In the genomic region with DNA sequence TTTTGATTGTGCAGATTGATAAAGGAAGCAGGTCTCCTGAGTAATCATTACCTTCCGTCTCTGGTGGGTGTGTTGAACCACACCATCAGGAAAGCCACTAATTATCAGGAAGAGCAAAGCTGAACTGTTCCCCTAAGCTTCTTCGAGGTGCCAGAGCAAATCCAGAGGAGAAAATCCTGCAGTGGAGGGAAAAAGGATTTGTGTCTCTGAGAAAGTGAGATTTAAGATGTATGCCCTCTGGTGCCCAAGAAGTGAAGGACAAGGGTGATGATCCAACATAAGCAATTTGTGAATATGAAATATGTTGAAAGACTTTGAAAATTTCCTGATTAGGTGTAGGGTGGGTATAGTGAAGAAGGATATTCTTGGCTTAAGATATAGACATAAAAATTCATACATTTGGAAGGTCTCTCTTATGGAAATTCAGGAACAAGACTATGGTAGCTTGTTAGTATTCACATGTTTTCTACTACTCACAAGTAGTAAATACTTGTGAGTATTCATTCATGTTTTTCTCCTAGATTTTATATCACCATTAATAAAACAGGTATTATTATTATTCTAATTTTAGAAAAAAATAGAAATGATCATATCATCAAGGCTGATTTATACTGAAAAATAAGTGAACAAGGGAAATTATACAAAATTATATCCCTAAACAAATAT, we compare ENCODE assay signal across 9 cellular contexts. TPM values are rescaled to one million over a fixed set of nuclear protein-coding genes. Genes with fewer than 3 reads are reported as not detected.
A peak's percentile ranks its signal among the peaks of the same experiment; 100 is the strongest.
DNase-seq lines count a peak whose midpoint lies in the region; ATAC-seq and TF ChIP-seq lines count a peak whose summit lies in the region.
"Had no signal": no experiment of that assay in that cellular context is flagged by ENCODE, and none has a peak within 500 bp of the region (broad histone marks: within the 10 kb centered on the region; RNA-seq: fewer than 3 reads in every experiment).

No MANE protein-coding gene starts in this region.

- DNase-seq in NCI-H1092 treated with DMSO at 0.1 percent for 48 hours (lab: John Stamatoyannopoulos, UW) (peak; percentile 60), NCI-H1092 (lab: John Stamatoyannopoulos, UW) (no peak), NCI-H526 (lab: John Stamatoyannopoulos, UW) (peak; percentile 47 to 80), ascending aorta (ENCODE audit: low spot score in 2 of 2) (peak in 1 of 2 donors; percentile 83), left ventricle myocardium superior (no peak), retina (peak; percentile 56)
- no peak for DNase-seq in T-helper 2 cell treated with Interferon-gamma antibody and Interleukin-4, amounts not matched to agents 5 μg/mL and 100 μg/mL, for 36 hours (ENCODE audit: low spot score)

- H3K27me3 ChIP-seq in ascending aorta = no peaks in the 10 kb centered on the region
- H3K27me3 ChIP-seq: BLaER1 had no signal

- H3K27me3 Mint-ChIP-seq in T-helper 2 cell treated with Interferon-gamma antibody and Interleukin-4, amounts not matched to agents 5 μg/mL and 100 μg/mL, for 36 hours (ENCODE audit: low read depth) = peaks cover under 1% of the 10 kb centered on the region

- peaks cover 0 to 19% of the 10 kb centered on the region in 2 donors for H3K9me3 ChIP-seq in ascending aorta

- TF ChIP-seq CTCF in ascending aorta (IDR thresholded peaks at IDR 0.05) = peak; percentile 51 to 73 (median 69)

- peaks cover 2 to 3% of the 10 kb centered on the region in 2 donors for H3K4me1 ChIP-seq in ascending aorta
- H3K4me1 ChIP-seq: BLaER1 had no signal

- ATAC-seq in HG03342 (IDR thresholded peaks at IDR 0.05; ENCODE audit: unreplicated experiment) (peak; percentile 67), left ventricle myocardium superior (peak; percentile 52)

- H3K27ac Mint-ChIP-seq in T-helper 2 cell treated with Interferon-gamma antibody and Interleukin-4, amounts not matched to agents 5 μg/mL and 100 μg/mL, for 36 hours = no peak overlapping the region

- no peaks in the 10 kb centered on the region for H3K36me3 ChIP-seq in ascending aorta
- H3K36me3 ChIP-seq: BLaER1 had no signal

- intact Hi-C loops in ascending aorta (cut with DNase I) (loop anchor here (1.0 to 5.0 kb wide), 5 partner anchors 60 to 223 kb away; a partner anchor contains a TSS), left ventricle myocardium superior (cut with micrococcal nuclease) (loop anchor here (2.0 to 10.0 kb wide), 3 partner anchors 53 to 205 kb away; no protein-coding TSS in a partner anchor)

- peak overlapping the region in 1 of 2 donors; percentile 16 for H3K4me3 ChIP-seq in ascending aorta
- H3K4me3 ChIP-seq: BLaER1 had no signal

- H3K4me1 Mint-ChIP-seq in T-helper 2 cell treated with Interferon-gamma antibody and Interleukin-4, amounts not matched to agents 5 μg/mL and 100 μg/mL, for 36 hours (ENCODE audit: low read depth) = peaks cover 6% of the 10 kb centered on the region

- H3K9me3 Mint-ChIP-seq in T-helper 2 cell treated with Interferon-gamma antibody and Interleukin-4, amounts not matched to agents 5 μg/mL and 100 μg/mL, for 36 hours = peaks cover 21% of the 10 kb centered on the region

- no peak overlapping the region for H3K27ac ChIP-seq in ascending aorta
- H3K27ac ChIP-seq: BLaER1 had no signal

- no peak overlapping the region for H3K4me3 Mint-ChIP-seq in T-helper 2 cell treated with Interferon-gamma antibody and Interleukin-4, amounts not matched to agents 5 μg/mL and 100 μg/mL, for 36 hours

- peaks cover under 1% of the 10 kb centered on the region for H3K36me3 Mint-ChIP-seq in T-helper 2 cell treated with Interferon-gamma antibody and Interleukin-4, amounts not matched to agents 5 μg/mL and 100 μg/mL, for 36 hours (ENCODE audit: low read depth)

RNA-seq across cellular contexts. Expression of a gene that starts 34.8 kb away (rescaled TPM):
- total RNA-seq in ascending aorta (39.6 TPM), left ventricle myocardium superior (16.8 TPM)

RNA-seq across cellular contexts. Expression of a gene that starts 59.7 kb away (rescaled TPM):
- 282 TPM for total RNA-seq in ascending aorta
- total RNA-seq in left ventricle myocardium superior = 40.0 TPM

Comparison
In these comparisons a context has a peak if more than half of its experiments do, and no peak if none do; other contexts are left out.
1. DNase-seq: peak in NCI-H1092 treated with DMSO at 0.1 percent for 48 hours (single experiment), NCI-H526 (2 of 2) and retina (single experiment); none in NCI-H1092 (single experiment), left ventricle myocardium superior (single experiment) and T-helper 2 cell treated with Interferon-gamma antibody and Interleukin-4, amounts not matched to agents 5 μg/mL and 100 μg/mL, for 36 hours (single experiment).